Comparison of ENCODE assay signal across 1 cellular context in genomic region chr19:1672038-1672768, GRCh38.
TF ChIP-seq lines count a peak whose summit lies in the region.

No MANE protein-coding gene starts in this region.

TF ChIP-seq in K562, 482 proteins besides CTCF, POLR2A, EP300 and RAD21 (continued from another document and continues in another):
- no peak for TF ChIP-seq RREB1 (CRISPR knock-in tag; IDR thresholded peaks at IDR 0.05)
- TF ChIP-seq ZNF551 (CRISPR knock-in tag; IDR thresholded peaks at IDR 0.05), result no peak
- TF ChIP-seq E2F4 (CRISPR knock-in tag; IDR thresholded peaks at IDR 0.05; ENCODE audit: low read depth), result no peak; the same call in 1 of the 2 replicates
- peak; percentile 66; the same call in 1 of the 2 replicates for TF ChIP-seq MXI1 (IDR thresholded peaks at IDR 0.05; ENCODE audit: low read depth, low read length)
- TF ChIP-seq CAMTA2 (CRISPR knock-in tag; conservative IDR thresholded peaks at IDR 0.05), result no peak; the same call in 1 of the 2 replicates
- TF ChIP-seq RCOR1 (IDR thresholded peaks at IDR 0.05; ENCODE audit: borderline replicate concordance in 1 of 2, low read depth in 2 of 2, low read length in 2 of 2), result no peak; a peak in 1 of 4 replicates
- TF ChIP-seq ATF2 (CRISPR knock-in tag; IDR thresholded peaks at IDR 0.05), result no peak
- no peak for TF ChIP-seq XRCC3 (IDR thresholded peaks at IDR 0.05)
- TF ChIP-seq HNRNPL (IDR thresholded peaks at IDR 0.05; ENCODE audit: low read depth, low read length), result no peak
- TF ChIP-seq CCNT2 (IDR thresholded peaks at IDR 0.05; ENCODE audit: borderline replicate concordance, extremely low read depth, insufficient read length, low read depth, low read length), result peak; percentile 26
- TF ChIP-seq ZNF444 (CRISPR knock-in tag; IDR thresholded peaks at IDR 0.05), result no peak
- peak; percentile 61; the same call in 1 of the 2 replicates for TF ChIP-seq ZNF609 (CRISPR knock-in tag; IDR thresholded peaks at IDR 0.05; ENCODE audit: borderline replicate concordance)
- TF ChIP-seq ZNF3 (CRISPR knock-in tag; IDR thresholded peaks at IDR 0.05), result no peak
- TF ChIP-seq GTF3C2 (IDR thresholded peaks at IDR 0.05; ENCODE audit: borderline replicate concordance, extremely low read depth, insufficient read length), result no peak
- peak; percentile 98 for TF ChIP-seq BHLHE40 (IDR thresholded peaks at IDR 0.05; ENCODE audit: low read length)
- no peak for TF ChIP-seq IRF2 (CRISPR knock-in tag; IDR thresholded peaks at IDR 0.05)
- TF ChIP-seq ARID2 (IDR thresholded peaks at IDR 0.05), result peak; percentile 98
- no peak for TF ChIP-seq ZBTB11 (CRISPR knock-in tag; IDR thresholded peaks at IDR 0.05)
- TF ChIP-seq ZBTB12 (CRISPR knock-in tag; IDR thresholded peaks at IDR 0.05), result no peak
- peak; percentile 73; the same call in 1 of the 2 replicates for TF ChIP-seq ATF7 (IDR thresholded peaks at IDR 0.05)
- TF ChIP-seq SP1 (CRISPR knock-in tag; IDR thresholded peaks at IDR 0.05), result peak; percentile 64
- peak; percentile 84 to 92 for TF ChIP-seq MAZ (CRISPR knock-in tag; conservative IDR thresholded peaks at IDR 0.05 in 1 of 2, IDR thresholded peaks at IDR 0.05 in 1 of 2)
- TF ChIP-seq SRSF3 (IDR thresholded peaks at IDR 0.05; ENCODE audit: insufficient read depth, low read length), result no peak
- peak; percentile 65 for TF ChIP-seq SMAD4 (CRISPR knock-in tag; conservative IDR thresholded peaks at IDR 0.05)
- TF ChIP-seq NEUROD1 (IDR thresholded peaks at IDR 0.05; ENCODE audit: borderline replicate concordance, low read depth, low read length, partially characterized antibody), result peak; percentile 18
- TF ChIP-seq CC2D1A (IDR thresholded peaks at IDR 0.05), result peak; percentile 89
- TF ChIP-seq TAF7 (tag; IDR thresholded peaks at IDR 0.05), result no peak
- peak; percentile 77 for TF ChIP-seq USF2 (CRISPR knock-in tag; IDR thresholded peaks at IDR 0.05)
- no peak for TF ChIP-seq PHB2 (IDR thresholded peaks at IDR 0.05; ENCODE audit: low read depth)
- TF ChIP-seq SMC3 (conservative IDR thresholded peaks at IDR 0.05; ENCODE audit: insufficient read depth, low read depth, low read length), result peak; percentile 96
